8 cellular contexts compared by ENCODE assay signal in the genomic region with DNA sequence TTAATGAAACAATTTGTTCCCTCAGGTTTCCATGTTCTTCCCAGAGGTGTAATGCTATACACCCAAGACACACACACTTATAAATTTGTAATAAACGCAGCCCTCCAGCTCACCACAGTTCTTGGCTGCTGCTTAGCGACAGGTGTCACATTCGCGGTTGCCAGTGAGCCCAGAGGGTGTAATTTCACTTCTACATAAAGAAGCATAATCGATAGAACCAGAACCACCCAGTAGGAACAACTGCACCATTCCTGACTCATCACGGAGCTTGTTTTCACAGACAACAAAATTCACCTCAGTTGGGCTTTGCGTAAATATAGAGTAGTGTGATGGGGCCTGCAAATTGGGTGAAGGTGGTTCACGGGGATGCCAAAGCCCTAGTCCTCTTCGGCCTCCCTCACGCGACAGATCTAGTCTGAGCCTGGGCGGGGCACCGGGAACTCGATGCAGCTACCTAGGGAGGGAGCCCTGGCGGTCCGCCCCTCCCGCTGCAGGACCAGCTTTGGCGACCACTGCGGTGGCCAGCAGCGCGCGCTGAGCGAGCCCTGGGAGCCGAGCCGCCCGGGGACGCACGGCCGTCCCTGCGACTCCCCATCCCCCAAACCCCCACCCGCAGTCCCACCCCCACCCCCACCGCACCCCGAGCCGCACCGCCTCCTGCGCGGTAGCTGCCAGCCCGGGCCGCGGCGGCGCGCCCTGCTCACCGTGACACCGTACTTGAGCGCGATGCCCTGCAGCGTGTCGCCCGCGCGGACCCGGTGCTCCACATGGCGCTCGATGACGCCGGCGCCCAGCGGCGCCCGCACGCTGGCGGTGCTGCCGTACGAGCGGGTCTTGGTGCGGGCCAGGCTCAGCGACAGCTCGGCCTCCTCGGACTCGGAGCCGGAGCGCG. TPM values are rescaled to one million over a fixed set of nuclear protein-coding genes. Genes with fewer than 3 reads are reported as not detected.
DNase-seq lines count a peak whose midpoint lies in the region; ATAC-seq and TF ChIP-seq lines count a peak whose summit lies in the region.

No MANE protein-coding gene starts in this region.

- H3K4me3 ChIP-seq in WI38 (ENCODE audit: low read depth, low read length) (peak overlapping the region; percentile 69), liver (ENCODE audit: low read depth in 1 of 3, low read length in 3 of 3) (peak overlapping the region; percentile 77 to 96 (median 91))

- H3K9ac ChIP-seq in liver (ENCODE audit: low read depth in 1 of 2, low read length in 2 of 2), result peak overlapping the region; percentile 79 to 86

- peak; percentile 27 for ATAC-seq in GM21619 (IDR thresholded peaks at IDR 0.05; ENCODE audit: unreplicated experiment)

- H3K27ac ChIP-seq in liver (ENCODE audit: low read depth in 1 of 2, low read length in 2 of 2), result peak overlapping the region; percentile 86 to 89

- H3K36me3 ChIP-seq in liver (ENCODE audit: control insufficient read depth in 4 of 4, insufficient read depth in 3 of 4, low read depth in 1 of 4, low read length in 3 of 4), result no peaks in the 10 kb centered on the region

- peaks cover 2 to 32% (median 23%) of the 10 kb centered on the region in 4 donors for H3K4me1 ChIP-seq in liver (ENCODE audit: control insufficient read depth in 4 of 4, insufficient read depth in 4 of 4, low read length in 3 of 4)

- no peaks in the 10 kb centered on the region for H3K9me3 ChIP-seq in liver (ENCODE audit: control insufficient read depth in 4 of 4, low read length in 3 of 4)

- TF ChIP-seq RAD21 in liver (IDR thresholded peaks at IDR 0.05), result no peak

- DNase-seq in ELF-1 (ENCODE audit: low read depth, low spot score) (peak; percentile 21), LoVo (ENCODE audit: low spot score) (peak; percentile 65), inferior parietal cortex (ENCODE audit: extremely low spot score) (no peak)
- DNase-seq in central memory CD4-positive, alpha-beta T cell, result peak; percentile 57
- peak in 2 of 3 experiments; percentile 41 to 55 for DNase-seq in stimulated activated CD4-positive, alpha-beta T cell treated with anti-CD3 and anti-CD28 coated beads, TNF-alpha, amount 100 ng/mL, for 24 hours (ENCODE audit: low read depth in 3 of 3)

- H3K27me3 ChIP-seq in liver (ENCODE audit: control insufficient read depth in 4 of 4, insufficient read depth in 4 of 4, low read length in 3 of 4), result no peaks in the 10 kb centered on the region

- TF ChIP-seq CTCF in WI38 (IDR thresholded peaks at IDR 0.05; ENCODE audit: low read depth, low read length), result no peak
- TF ChIP-seq CTCF in liver (IDR thresholded peaks at IDR 0.05; ENCODE audit: low read depth, low read length, missing input control), result no peak

- under 1% methylated on average over 74 of the region's 74 CpGs for WGBS in liver

TF ChIP-seq in liver, 16 proteins besides CTCF, POLR2A, EP300 and RAD21:
- TF ChIP-seq HNF4G (IDR thresholded peaks at IDR 0.05) (no peak), YY1 (IDR thresholded peaks at IDR 0.05) (no peak), JUND (IDR thresholded peaks at IDR 0.05) (no peak), TAF1 (conservative IDR thresholded peaks at IDR 0.05) (no peak), NR2F2 (IDR thresholded peaks at IDR 0.05) (no peak), HNF4A (conservative IDR thresholded peaks at IDR 0.05) (no peak), GABPA (IDR thresholded peaks at IDR 0.05 in 1 of 2, conservative IDR thresholded peaks at IDR 0.05 in 1 of 2) (no peak), SP1 (IDR thresholded peaks at IDR 0.05) (no peak), EGR1 (IDR thresholded peaks at IDR 0.05; ENCODE audit: low read depth in 2 of 2) (no peak), FOXA1 (IDR thresholded peaks at IDR 0.05) (no peak), RXRA (IDR thresholded peaks at IDR 0.05) (no peak), FOXA2 (IDR thresholded peaks at IDR 0.05) (no peak)
- TF ChIP-seq, protein P1, sequence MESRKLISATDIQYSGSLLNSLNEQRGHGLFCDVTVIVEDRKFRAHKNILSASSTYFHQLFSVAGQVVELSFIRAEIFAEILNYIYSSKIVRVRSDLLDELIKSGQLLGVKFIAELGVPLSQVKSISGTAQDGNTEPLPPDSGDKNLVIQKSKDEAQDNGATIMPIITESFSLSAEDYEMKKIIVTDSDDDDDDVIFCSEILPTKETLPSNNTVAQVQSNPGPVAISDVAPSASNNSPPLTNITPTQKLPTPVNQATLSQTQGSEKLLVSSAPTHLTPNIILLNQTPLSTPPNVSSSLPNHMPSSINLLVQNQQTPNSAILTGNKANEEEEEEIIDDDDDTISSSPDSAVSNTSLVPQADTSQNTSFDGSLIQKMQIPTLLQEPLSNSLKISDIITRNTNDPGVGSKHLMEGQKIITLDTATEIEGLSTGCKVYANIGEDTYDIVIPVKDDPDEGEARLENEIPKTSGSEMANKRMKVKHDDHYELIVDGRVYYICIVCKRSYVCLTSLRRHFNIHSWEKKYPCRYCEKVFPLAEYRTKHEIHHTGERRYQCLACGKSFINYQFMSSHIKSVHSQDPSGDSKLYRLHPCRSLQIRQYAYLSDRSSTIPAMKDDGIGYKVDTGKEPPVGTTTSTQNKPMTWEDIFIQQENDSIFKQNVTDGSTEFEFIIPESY (IDR thresholded peaks at IDR 0.05), result no peak
- TF ChIP-seq, protein P2, sequence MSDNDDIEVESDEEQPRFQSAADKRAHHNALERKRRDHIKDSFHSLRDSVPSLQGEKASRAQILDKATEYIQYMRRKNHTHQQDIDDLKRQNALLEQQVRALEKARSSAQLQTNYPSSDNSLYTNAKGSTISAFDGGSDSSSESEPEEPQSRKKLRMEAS (IDR thresholded peaks at IDR 0.05), result no peak
- TF ChIP-seq, protein P3, sequence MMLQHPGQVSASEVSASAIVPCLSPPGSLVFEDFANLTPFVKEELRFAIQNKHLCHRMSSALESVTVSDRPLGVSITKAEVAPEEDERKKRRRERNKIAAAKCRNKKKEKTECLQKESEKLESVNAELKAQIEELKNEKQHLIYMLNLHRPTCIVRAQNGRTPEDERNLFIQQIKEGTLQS (IDR thresholded peaks at IDR 0.05), result no peak
- TF ChIP-seq, protein P4, sequence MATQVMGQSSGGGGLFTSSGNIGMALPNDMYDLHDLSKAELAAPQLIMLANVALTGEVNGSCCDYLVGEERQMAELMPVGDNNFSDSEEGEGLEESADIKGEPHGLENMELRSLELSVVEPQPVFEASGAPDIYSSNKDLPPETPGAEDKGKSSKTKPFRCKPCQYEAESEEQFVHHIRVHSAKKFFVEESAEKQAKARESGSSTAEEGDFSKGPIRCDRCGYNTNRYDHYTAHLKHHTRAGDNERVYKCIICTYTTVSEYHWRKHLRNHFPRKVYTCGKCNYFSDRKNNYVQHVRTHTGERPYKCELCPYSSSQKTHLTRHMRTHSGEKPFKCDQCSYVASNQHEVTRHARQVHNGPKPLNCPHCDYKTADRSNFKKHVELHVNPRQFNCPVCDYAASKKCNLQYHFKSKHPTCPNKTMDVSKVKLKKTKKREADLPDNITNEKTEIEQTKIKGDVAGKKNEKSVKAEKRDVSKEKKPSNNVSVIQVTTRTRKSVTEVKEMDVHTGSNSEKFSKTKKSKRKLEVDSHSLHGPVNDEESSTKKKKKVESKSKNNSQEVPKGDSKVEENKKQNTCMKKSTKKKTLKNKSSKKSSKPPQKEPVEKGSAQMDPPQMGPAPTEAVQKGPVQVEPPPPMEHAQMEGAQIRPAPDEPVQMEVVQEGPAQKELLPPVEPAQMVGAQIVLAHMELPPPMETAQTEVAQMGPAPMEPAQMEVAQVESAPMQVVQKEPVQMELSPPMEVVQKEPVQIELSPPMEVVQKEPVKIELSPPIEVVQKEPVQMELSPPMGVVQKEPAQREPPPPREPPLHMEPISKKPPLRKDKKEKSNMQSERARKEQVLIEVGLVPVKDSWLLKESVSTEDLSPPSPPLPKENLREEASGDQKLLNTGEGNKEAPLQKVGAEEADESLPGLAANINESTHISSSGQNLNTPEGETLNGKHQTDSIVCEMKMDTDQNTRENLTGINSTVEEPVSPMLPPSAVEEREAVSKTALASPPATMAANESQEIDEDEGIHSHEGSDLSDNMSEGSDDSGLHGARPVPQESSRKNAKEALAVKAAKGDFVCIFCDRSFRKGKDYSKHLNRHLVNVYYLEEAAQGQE (IDR thresholded peaks at IDR 0.05), result no peak

RNA-seq across cellular contexts. Expression of gene LYSMD2, which starts 0.6 kb away (rescaled TPM):
- total RNA-seq in liver, result 1 to 10 TPM; 5.2 to 5.8 TPM
- 1 to 10 TPM; 7.1 to 9.4 TPM for polyA plus RNA-seq in liver

RNA-seq across cellular contexts. Expression of gene TMOD2, which starts 14.5 kb away (rescaled TPM):
- total RNA-seq in liver, result 1 to 10 TPM; 1.6 to 2.1 TPM
- under 1 TPM; 0.46 to 0.51 TPM for polyA plus RNA-seq in liver

RNA-seq across cellular contexts. Expression of gene SCG3, which starts 55.6 kb away (rescaled TPM):
- under 1 TPM; under 0.01 to 0.05 TPM for total RNA-seq in liver
- under 1 TPM in 1 of 2 donors, not detected in 1; 0.01 TPM for polyA plus RNA-seq in liver
